11 cellular contexts compared by ENCODE assay signal in the genomic region with DNA sequence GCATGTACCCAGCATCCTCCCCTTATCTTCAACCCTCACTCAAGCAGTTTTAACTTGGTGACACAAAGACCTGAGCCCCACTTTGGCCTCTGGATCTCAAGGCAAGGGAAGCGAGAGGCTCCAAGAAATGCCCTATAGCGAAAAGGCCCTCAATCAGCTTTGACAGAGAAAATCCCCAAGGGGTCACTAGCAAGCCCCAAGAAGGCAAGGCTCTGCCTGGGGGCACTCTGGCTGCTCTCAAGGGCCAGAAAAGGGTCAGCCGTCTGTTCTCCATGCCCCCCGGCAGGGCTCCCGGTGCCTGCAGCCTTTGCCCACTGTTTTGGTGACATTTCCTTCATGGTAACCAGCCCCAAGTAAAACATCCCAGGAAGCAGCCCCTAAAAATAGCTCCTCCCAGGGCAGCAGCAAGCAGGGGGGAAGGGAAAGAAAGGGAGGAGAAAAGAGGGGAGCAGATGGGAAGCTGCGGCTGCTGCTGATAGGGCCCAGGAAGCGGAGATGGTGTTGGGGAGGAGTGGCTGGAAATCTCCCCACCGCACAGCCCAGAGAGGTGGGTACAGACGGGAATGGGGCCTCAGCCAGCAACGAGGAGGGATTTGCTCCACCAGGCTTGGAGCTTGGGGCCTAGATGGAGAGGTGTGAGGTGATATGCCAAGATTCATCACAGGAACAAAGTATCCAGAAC. TPM values are rescaled to one million over a fixed set of nuclear protein-coding genes. Genes with fewer than 3 reads are reported as not detected.
DNase-seq lines count a peak whose midpoint lies in the region; ATAC-seq and TF ChIP-seq lines count a peak whose summit lies in the region.
"Had no signal": no experiment of that assay in that cellular context is flagged by ENCODE, and none has a peak within 500 bp of the region (broad histone marks: within the 10 kb centered on the region; RNA-seq: fewer than 3 reads in every experiment).

No MANE protein-coding gene starts in this region.

- TF ChIP-seq CTCF in thoracic aorta (IDR thresholded peaks at IDR 0.05) = no peak

- H3K27me3 ChIP-seq in layer of hippocampus (ENCODE audit: control insufficient read depth, insufficient read depth, low read length) (no peaks in the 10 kb centered on the region), thoracic aorta (replicated peaks; ENCODE audit: insufficient read depth) (no peaks in the 10 kb centered on the region)
- H3K27me3 ChIP-seq: thyroid gland had no signal

- H3K36me3 Mint-ChIP-seq in activated CD4-positive, alpha-beta T cell treated with anti-CD3 and anti-CD28 coated beads, Interleukin-2, amount 10 ng/mL, durations not matched to agents 24 days and 14 days (ENCODE audit: low read depth) = peaks cover 30% of the 10 kb centered on the region
- H3K36me3 Mint-ChIP-seq in activated naive CD8-positive, alpha-beta T cell treated with anti-CD3 and anti-CD28 coated beads, Interleukin-2, amount 10 ng/mL, durations not matched to agents 7 days and 5 days = peaks cover 24% of the 10 kb centered on the region

- H3K27ac ChIP-seq in layer of hippocampus (ENCODE audit: low read depth, low read length) (peak overlapping the region; percentile 60), thoracic aorta (peak overlapping the region; percentile 83 to 90)
- H3K27ac ChIP-seq: A549 had no signal

- peak overlapping the region; percentile 50 for H3K4me3 ChIP-seq in thoracic aorta
- H3K4me3 ChIP-seq: A549, thyroid gland had no signal

- H3K4me1 Mint-ChIP-seq in activated CD4-positive, alpha-beta T cell treated with anti-CD3 and anti-CD28 coated beads, Interleukin-2, amount 10 ng/mL, durations not matched to agents 24 days and 14 days = peaks cover 65% of the 10 kb centered on the region
- peaks cover 63% of the 10 kb centered on the region for H3K4me1 Mint-ChIP-seq in activated naive CD8-positive, alpha-beta T cell treated with anti-CD3 and anti-CD28 coated beads, Interleukin-2, amount 10 ng/mL, durations not matched to agents 7 days and 5 days

- intact Hi-C loops in activated CD4-positive, alpha-beta T cell treated with anti-CD3 and anti-CD28 coated beads, Interleukin-2, amount 10 ng/mL, durations not matched to agents 24 days and 14 days (cut with micrococcal nuclease) = no loop called here

- no peaks in the 10 kb centered on the region for H3K9me3 ChIP-seq in thoracic aorta
- H3K9me3 ChIP-seq: A549, thyroid gland had no signal

- POLR2A ChIA-PET in activated naive CD8-positive, alpha-beta T cell treated with anti-CD3 and anti-CD28 coated beads, Interleukin-2, amount 10 ng/mL, durations not matched to agents 7 days and 5 days (lab: Charles Lee) = interaction anchor here (2.4 kb wide), 1 partner anchor 12 kb away, joined by 12 read pairs; no protein-coding TSS in a partner anchor

- peaks cover 23% of the 10 kb centered on the region for H3K36me3 ChIP-seq in thoracic aorta

- H3K4me3 Mint-ChIP-seq in activated CD4-positive, alpha-beta T cell treated with anti-CD3 and anti-CD28 coated beads, Interleukin-2, amount 10 ng/mL, durations not matched to agents 24 days and 14 days = no peak overlapping the region
- H3K4me3 Mint-ChIP-seq in activated naive CD8-positive, alpha-beta T cell treated with anti-CD3 and anti-CD28 coated beads, Interleukin-2, amount 10 ng/mL, durations not matched to agents 7 days and 5 days = no peak overlapping the region

- no peak for DNase-seq in activated CD4-positive, alpha-beta T cell treated with anti-CD3 and anti-CD28 coated beads, Interleukin-2, amount 10 ng/mL, durations not matched to agents 24 days and 14 days
- DNase-seq in activated CD4-positive, alpha-beta T cell treated with anti-CD3 and anti-CD28 coated beads, Interleukin-2, amount 50 U/mL, for 48 hours = no peak
- no peak for DNase-seq in activated naive CD8-positive, alpha-beta T cell treated with anti-CD3 and anti-CD28 coated beads, Interleukin-2, amount 10 ng/mL, durations not matched to agents 7 days and 5 days
- DNase-seq in thoracic aorta (ENCODE audit: low spot score) (no peak), cerebellum (ENCODE audit: low spot score) (no peak)
- DNase-seq: mammary epithelial cell, thyroid gland had no signal

- no peaks in the 10 kb centered on the region for H3K27me3 Mint-ChIP-seq in activated CD4-positive, alpha-beta T cell treated with anti-CD3 and anti-CD28 coated beads, Interleukin-2, amount 10 ng/mL, durations not matched to agents 24 days and 14 days
- no peaks in the 10 kb centered on the region for H3K27me3 Mint-ChIP-seq in activated naive CD8-positive, alpha-beta T cell treated with anti-CD3 and anti-CD28 coated beads, Interleukin-2, amount 10 ng/mL, durations not matched to agents 7 days and 5 days

- H3K9me3 Mint-ChIP-seq in activated CD4-positive, alpha-beta T cell treated with anti-CD3 and anti-CD28 coated beads, Interleukin-2, amount 10 ng/mL, durations not matched to agents 24 days and 14 days = no peaks in the 10 kb centered on the region
- H3K9me3 Mint-ChIP-seq in activated naive CD8-positive, alpha-beta T cell treated with anti-CD3 and anti-CD28 coated beads, Interleukin-2, amount 10 ng/mL, durations not matched to agents 7 days and 5 days = no peaks in the 10 kb centered on the region

- ATAC-seq in activated naive CD8-positive, alpha-beta T cell treated with anti-CD3 and anti-CD28 coated beads, Interleukin-2, amount 10 ng/mL, durations not matched to agents 7 days and 5 days (ENCODE audit: low read depth) = no peak
- ATAC-seq in thoracic aorta (ENCODE audit: insufficient number of reproducible peaks, low FRiP score, low read depth) (no peak), GM18867 (IDR thresholded peaks at IDR 0.05; ENCODE audit: unreplicated experiment) (no peak), HG02588 (IDR thresholded peaks at IDR 0.05; ENCODE audit: unreplicated experiment) (no peak)
- ATAC-seq: A549 had no signal

- H3K4me1 ChIP-seq in thoracic aorta (ENCODE audit: control insufficient read depth in 1 of 2, low read depth in 2 of 2) = peaks cover 63 to 100% of the 10 kb centered on the region in 2 donors

- H3K27ac Mint-ChIP-seq in activated CD4-positive, alpha-beta T cell treated with anti-CD3 and anti-CD28 coated beads, Interleukin-2, amount 10 ng/mL, durations not matched to agents 24 days and 14 days = peak overlapping the region; percentile 86
- peak overlapping the region; percentile 98 for H3K27ac Mint-ChIP-seq in activated naive CD8-positive, alpha-beta T cell treated with anti-CD3 and anti-CD28 coated beads, Interleukin-2, amount 10 ng/mL, durations not matched to agents 7 days and 5 days

RNA-seq across cellular contexts. Expression of a gene that starts 7.1 kb away (rescaled TPM):
- 20.2 and 22.1 TPM in 2 replicates for total RNA-seq in activated CD4-positive, alpha-beta T cell treated with anti-CD3 and anti-CD28 coated beads, Interleukin-2, amount 10 ng/mL, durations not matched to agents 24 days and 14 days
- 10 to 100 TPM; 48.6 to 53.5 TPM for total RNA-seq in activated naive CD8-positive, alpha-beta T cell treated with anti-CD3 and anti-CD28 coated beads, Interleukin-2, amount 10 ng/mL, durations not matched to agents 7 days and 5 days
- total RNA-seq in thoracic aorta = 100 to 1,000 TPM in 1 of 2 donors, 10 to 100 TPM in 1; 78.8 to 149 TPM
- total RNA-seq in cerebellum = 35.9 TPM

RNA-seq across cellular contexts. Expression of a gene that starts 43.7 kb away (rescaled TPM):
- total RNA-seq in activated CD4-positive, alpha-beta T cell treated with anti-CD3 and anti-CD28 coated beads, Interleukin-2, amount 10 ng/mL, durations not matched to agents 24 days and 14 days = 0.57 and 0.72 TPM in 2 replicates
- total RNA-seq in activated naive CD8-positive, alpha-beta T cell treated with anti-CD3 and anti-CD28 coated beads, Interleukin-2, amount 10 ng/mL, durations not matched to agents 7 days and 5 days = under 1 TPM; 0.61 to 0.62 TPM
- 100 to 1,000 TPM in 1 of 2 donors, 1 to 10 TPM in 1; 8.1 to 100 TPM for total RNA-seq in thoracic aorta
- total RNA-seq in cerebellum = 1.00 TPM

RNA-seq across cellular contexts. Expression of a gene that starts 55.9 kb away (rescaled TPM):
- 50.5 and 50.6 TPM in 2 replicates for total RNA-seq in activated CD4-positive, alpha-beta T cell treated with anti-CD3 and anti-CD28 coated beads, Interleukin-2, amount 10 ng/mL, durations not matched to agents 24 days and 14 days
- 10 to 100 TPM; 80.1 to 82.0 TPM for total RNA-seq in activated naive CD8-positive, alpha-beta T cell treated with anti-CD3 and anti-CD28 coated beads, Interleukin-2, amount 10 ng/mL, durations not matched to agents 7 days and 5 days
- total RNA-seq in thoracic aorta = 10 to 100 TPM; 55.0 to 78.2 TPM
- 19.1 TPM for total RNA-seq in cerebellum
